Comparison of ENCODE assay signal across 1 cellular context in the genomic region with DNA sequence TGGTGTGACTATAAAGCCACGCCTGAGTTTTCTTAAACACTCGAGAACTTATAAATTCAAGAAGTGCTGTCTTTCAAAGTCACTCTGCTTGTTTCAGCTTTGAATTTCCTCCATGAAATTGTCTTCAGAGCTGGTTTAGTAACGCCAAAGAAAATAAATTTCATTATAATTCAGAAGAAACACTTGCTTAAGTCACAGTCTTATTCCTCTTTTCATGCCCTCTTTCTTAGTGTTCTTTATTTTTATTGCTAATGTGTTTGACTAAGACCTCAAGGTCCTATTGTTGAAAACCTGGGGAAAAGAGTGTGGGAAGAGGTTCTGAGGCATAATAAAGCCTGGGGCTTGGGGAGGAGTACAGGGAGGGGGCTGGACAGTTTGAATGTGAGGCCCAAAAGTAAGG.
TF ChIP-seq lines count a peak whose summit lies in the region.

No MANE protein-coding gene starts in this region.

TF ChIP-seq in K562, 482 proteins besides CTCF, POLR2A, EP300 and RAD21 (continued from another document):
- TF ChIP-seq, protein P1, sequence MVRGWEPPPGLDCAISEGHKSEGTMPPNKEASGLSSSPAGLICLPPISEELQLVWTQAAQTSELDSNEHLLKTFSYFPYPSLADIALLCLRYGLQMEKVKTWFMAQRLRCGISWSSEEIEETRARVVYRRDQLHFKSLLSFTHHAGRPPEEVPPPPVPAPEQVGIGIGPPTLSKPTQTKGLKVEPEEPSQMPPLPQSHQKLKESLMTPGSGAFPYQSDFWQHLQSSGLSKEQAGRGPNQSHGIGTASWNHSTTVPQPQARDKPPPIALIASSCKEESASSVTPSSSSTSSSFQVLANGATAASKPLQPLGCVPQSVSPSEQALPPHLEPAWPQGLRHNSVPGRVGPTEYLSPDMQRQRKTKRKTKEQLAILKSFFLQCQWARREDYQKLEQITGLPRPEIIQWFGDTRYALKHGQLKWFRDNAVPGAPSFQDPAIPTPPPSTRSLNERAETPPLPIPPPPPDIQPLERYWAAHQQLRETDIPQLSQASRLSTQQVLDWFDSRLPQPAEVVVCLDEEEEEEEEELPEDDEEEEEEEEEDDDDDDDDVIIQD (CRISPR knock-in tag; IDR thresholded peaks at IDR 0.05), result no peak
- TF ChIP-seq, protein P2, sequence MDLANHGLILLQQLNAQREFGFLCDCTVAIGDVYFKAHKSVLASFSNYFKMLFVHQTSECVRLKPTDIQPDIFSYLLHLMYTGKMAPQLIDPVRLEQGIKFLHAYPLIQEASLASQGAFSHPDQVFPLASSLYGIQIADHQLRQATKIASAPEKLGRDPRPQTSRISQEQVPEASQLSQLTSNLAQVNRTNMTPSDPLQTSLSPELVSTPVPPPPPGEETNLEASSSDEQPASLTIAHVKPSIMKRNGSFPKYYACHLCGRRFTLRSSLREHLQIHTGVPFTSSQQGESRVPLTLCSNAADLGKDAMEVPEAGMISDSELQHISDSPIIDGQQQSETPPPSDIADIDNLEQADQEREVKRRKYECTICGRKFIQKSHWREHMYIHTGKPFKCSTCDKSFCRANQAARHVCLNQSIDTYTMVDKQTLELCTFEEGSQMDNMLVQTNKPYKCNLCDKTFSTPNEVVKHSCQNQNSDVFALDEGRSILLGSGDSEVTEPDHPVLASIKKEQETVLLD (IDR thresholded peaks at IDR 0.05), result no peak
- TF ChIP-seq RBM39 (optimal IDR thresholded peaks at IDR 0.05; ENCODE audit: low read depth, low read length) (no peak), PTRF (tag; IDR thresholded peaks at IDR 0.05) (no peak), MCM7 (IDR thresholded peaks at IDR 0.05) (no peak), KLF10 (CRISPR knock-in tag; IDR thresholded peaks at IDR 0.05) (no peak), ZSCAN29 (IDR thresholded peaks at IDR 0.05) (no peak), C11orf30 (IDR thresholded peaks at IDR 0.05; ENCODE audit: low read depth) (no peak), RFX5 (IDR thresholded peaks at IDR 0.05; ENCODE audit: low read depth, low read length) (no peak), ZBTB1 (CRISPR knock-in tag; IDR thresholded peaks at IDR 0.05; ENCODE audit: borderline replicate concordance, low read depth) (no peak), ILK (tag; IDR thresholded peaks at IDR 0.05; ENCODE audit: borderline replicate concordance, low read depth) (no peak), TAF1 (IDR thresholded peaks at IDR 0.05; ENCODE audit: control insufficient read depth, extremely low read depth, insufficient read depth, low read length, severe bottlenecking) (no peak), ZC3H8 (IDR thresholded peaks at IDR 0.05) (no peak)
- TF ChIP-seq, protein P3, sequence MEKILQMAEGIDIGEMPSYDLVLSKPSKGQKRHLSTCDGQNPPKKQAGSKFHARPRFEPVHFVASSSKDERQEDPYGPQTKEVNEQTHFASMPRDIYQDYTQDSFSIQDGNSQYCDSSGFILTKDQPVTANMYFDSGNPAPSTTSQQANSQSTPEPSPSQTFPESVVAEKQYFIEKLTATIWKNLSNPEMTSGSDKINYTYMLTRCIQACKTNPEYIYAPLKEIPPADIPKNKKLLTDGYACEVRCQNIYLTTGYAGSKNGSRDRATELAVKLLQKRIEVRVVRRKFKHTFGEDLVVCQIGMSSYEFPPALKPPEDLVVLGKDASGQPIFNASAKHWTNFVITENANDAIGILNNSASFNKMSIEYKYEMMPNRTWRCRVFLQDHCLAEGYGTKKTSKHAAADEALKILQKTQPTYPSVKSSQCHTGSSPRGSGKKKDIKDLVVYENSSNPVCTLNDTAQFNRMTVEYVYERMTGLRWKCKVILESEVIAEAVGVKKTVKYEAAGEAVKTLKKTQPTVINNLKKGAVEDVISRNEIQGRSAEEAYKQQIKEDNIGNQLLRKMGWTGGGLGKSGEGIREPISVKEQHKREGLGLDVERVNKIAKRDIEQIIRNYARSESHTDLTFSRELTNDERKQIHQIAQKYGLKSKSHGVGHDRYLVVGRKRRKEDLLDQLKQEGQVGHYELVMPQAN (IDR thresholded peaks at IDR 0.05; ENCODE audit: borderline replicate concordance), result no peak
- TF ChIP-seq, protein P4, sequence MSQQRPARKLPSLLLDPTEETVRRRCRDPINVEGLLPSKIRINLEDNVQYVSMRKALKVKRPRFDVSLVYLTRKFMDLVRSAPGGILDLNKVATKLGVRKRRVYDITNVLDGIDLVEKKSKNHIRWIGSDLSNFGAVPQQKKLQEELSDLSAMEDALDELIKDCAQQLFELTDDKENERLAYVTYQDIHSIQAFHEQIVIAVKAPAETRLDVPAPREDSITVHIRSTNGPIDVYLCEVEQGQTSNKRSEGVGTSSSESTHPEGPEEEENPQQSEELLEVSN (IDR thresholded peaks at IDR 0.05; ENCODE audit: borderline replicate concordance in 1 of 2, extremely low read depth in 1 of 2, insufficient read depth in 1 of 2, insufficient read length in 1 of 2, low read depth in 1 of 2, low read length in 1 of 2, poor library complexity in 1 of 2, severe bottlenecking in 1 of 2), result no peak
- TF ChIP-seq, protein P5, sequence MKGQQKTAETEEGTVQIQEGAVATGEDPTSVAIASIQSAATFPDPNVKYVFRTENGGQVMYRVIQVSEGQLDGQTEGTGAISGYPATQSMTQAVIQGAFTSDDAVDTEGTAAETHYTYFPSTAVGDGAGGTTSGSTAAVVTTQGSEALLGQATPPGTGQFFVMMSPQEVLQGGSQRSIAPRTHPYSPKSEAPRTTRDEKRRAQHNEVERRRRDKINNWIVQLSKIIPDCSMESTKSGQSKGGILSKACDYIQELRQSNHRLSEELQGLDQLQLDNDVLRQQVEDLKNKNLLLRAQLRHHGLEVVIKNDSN (CRISPR knock-in tag; IDR thresholded peaks at IDR 0.05), result no peak
